ENCODE assay signal across 8 cellular contexts in the genomic region with DNA sequence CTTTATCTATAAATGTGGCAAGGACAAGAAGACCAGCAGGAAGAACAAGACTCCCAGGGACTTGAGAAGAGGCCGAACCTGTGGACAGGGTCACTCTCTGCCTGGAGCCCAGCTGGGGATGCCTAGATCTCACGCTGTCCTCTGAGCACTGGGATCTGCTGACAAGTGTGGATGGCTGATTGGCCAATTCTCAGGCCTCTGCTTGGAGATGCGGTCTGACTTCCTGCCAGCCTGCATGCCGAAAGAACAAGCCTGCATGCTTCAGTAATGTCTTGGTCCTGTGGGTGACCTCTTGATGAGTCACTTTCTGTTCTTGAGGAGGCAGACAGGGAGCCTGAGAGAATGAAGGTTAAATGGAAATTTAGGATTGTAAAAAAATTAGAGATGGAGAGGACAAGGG.
DNase-seq lines count a peak whose midpoint lies in the region; ATAC-seq and TF ChIP-seq lines count a peak whose summit lies in the region.

No MANE protein-coding gene starts in this region.

- no peak overlapping the region for H2AFZ ChIP-seq in GM23248

- H3K4me3 Mint-ChIP-seq in natural killer cell = no peak overlapping the region

- H3K4me1 Mint-ChIP-seq in natural killer cell = no peaks in the 10 kb centered on the region

- no peak overlapping the region for H3K4me2 ChIP-seq in GM23248 (ENCODE audit: unreplicated experiment)

- intact Hi-C loops in natural killer cell (cut with micrococcal nuclease) = no loop called here

- H3K79me2 ChIP-seq in GM23248 (ENCODE audit: insufficient read depth) = no peaks in the 10 kb centered on the region

- 27 to 33% methylated on average over 4 of the region's 4 CpGs for WGBS in GM23248 (ENCODE audit: low coverage in 1 of 2, low lambda C conversion rate in 2 of 2, missing lambda C conversion rate in 2 of 2), 2 experiments

- ATAC-seq in HG02759 (IDR thresholded peaks at IDR 0.05; ENCODE audit: unreplicated experiment) (no peak), natural killer cell (no peak)

- H3K36me3 Mint-ChIP-seq in natural killer cell = no peaks in the 10 kb centered on the region

- peaks cover 4 to 14% of the 10 kb centered on the region in 2 donors for H3K27me3 Mint-ChIP-seq in natural killer cell (ENCODE audit: low read depth in 2 of 2)

- H3K27me3 ChIP-seq in GM23248 (replicated peaks; ENCODE audit: insufficient read depth) = no peaks in the 10 kb centered on the region

- H3K4me3 ChIP-seq in AG10803 (ENCODE audit: low read length) = no peak overlapping the region
- no peak overlapping the region for H3K4me3 ChIP-seq in GM23248

- H3F3A ChIP-seq in GM23248 (ENCODE audit: insufficient read depth) = no peaks in the 10 kb centered on the region

- H4K20me1 ChIP-seq in GM23248 (ENCODE audit: insufficient read depth) = no peaks in the 10 kb centered on the region

- no peak for TF ChIP-seq CTCF in AG10803 (conservative IDR thresholded peaks at IDR 0.05; ENCODE audit: low read length)
- no peak for TF ChIP-seq CTCF in natural killer cell (IDR thresholded peaks at IDR 0.05)

- DNase-seq in AG10803 (ENCODE audit: low read depth) = peak; percentile 93
- peak; percentile 81 for DNase-seq in GM23248
- peak; percentile 91 for DNase-seq in RPMI8226
- peak; percentile 90 for DNase-seq in hepatic stellate cell (ENCODE audit: low spot score)
- no peak for DNase-seq in natural killer cell
- no peak for DNase-seq in activated CD4-positive, alpha-beta T cell treated with anti-CD3 and anti-CD28 coated beads, Interleukin-2, amount 50 U/mL, for 1 hour
- DNase-seq in middle frontal gyrus (ENCODE audit: extremely low spot score, low spot score) = no peak

- in situ Hi-C loops in GM23248 (cut with MboI) = no loop called here

- no peak overlapping the region for H3K27ac Mint-ChIP-seq in natural killer cell

- H3K36me3 ChIP-seq in GM23248 (ENCODE audit: low read depth) = no peaks in the 10 kb centered on the region

- H3K9me3 ChIP-seq in GM23248 (ENCODE audit: low read depth) = no peaks in the 10 kb centered on the region

- H3K9me2 ChIP-seq in GM23248 (ENCODE audit: insufficient read depth) = no peaks in the 10 kb centered on the region

- no peak overlapping the region for H3K9ac ChIP-seq in GM23248

- H3K9me3 Mint-ChIP-seq in natural killer cell = no peaks in the 10 kb centered on the region

- H3K4me1 ChIP-seq in GM23248 (ENCODE audit: insufficient read depth) = peaks cover 3% of the 10 kb centered on the region; the same call in 1 of the 2 replicates

- H3K27ac ChIP-seq in GM23248 = no peak overlapping the region

Comparison
In these comparisons a context has a peak if more than half of its experiments do, and no peak if none do; other contexts are left out.
1. DNase-seq: peak in AG10803 (single experiment), GM23248 (single experiment), RPMI8226 (single experiment) and hepatic stellate cell (single experiment); none in natural killer cell (single experiment), activated CD4-positive, alpha-beta T cell treated with anti-CD3 and anti-CD28 coated beads, Interleukin-2, amount 50 U/mL, for 1 hour (single experiment) and middle frontal gyrus (single experiment).